ENCODE assay signal across 7 cellular contexts in genomic region chr3:115518100-115518852, GRCh38.
A peak's percentile ranks its signal among the peaks of the same experiment; 100 is the strongest.
DNase-seq lines count a peak whose midpoint lies in the region; ATAC-seq and TF ChIP-seq lines count a peak whose summit lies in the region.

No MANE protein-coding gene starts in this region.

- TF ChIP-seq CTCF in type B pancreatic cell (conservative IDR thresholded peaks at IDR 0.05): no peak

- H3K27ac Mint-ChIP-seq in type B pancreatic cell: peak overlapping the region; percentile 7
- H3K27ac Mint-ChIP-seq in activated naive CD8-positive, alpha-beta T cell treated with anti-CD3 and anti-CD28 coated beads, Interleukin-2, amount 50 U/mL, for 24 hours: no peak overlapping the region

- H3K36me3 Mint-ChIP-seq in type B pancreatic cell: no peaks in the 10 kb centered on the region
- H3K36me3 Mint-ChIP-seq in activated naive CD8-positive, alpha-beta T cell treated with anti-CD3 and anti-CD28 coated beads, Interleukin-2, amount 50 U/mL, for 24 hours (ENCODE audit: low read depth): no peaks in the 10 kb centered on the region

- H3K9me3 Mint-ChIP-seq in type B pancreatic cell: peaks cover 4% of the 10 kb centered on the region
- no peaks in the 10 kb centered on the region for H3K9me3 Mint-ChIP-seq in activated naive CD8-positive, alpha-beta T cell treated with anti-CD3 and anti-CD28 coated beads, Interleukin-2, amount 50 U/mL, for 24 hours

- peak overlapping the region; percentile 41 for H3K27ac ChIP-seq in angular gyrus (ENCODE audit: low read depth, low read length)

- H3K4me3 Mint-ChIP-seq in type B pancreatic cell: peak overlapping the region; percentile 6
- no peak overlapping the region for H3K4me3 Mint-ChIP-seq in activated naive CD8-positive, alpha-beta T cell treated with anti-CD3 and anti-CD28 coated beads, Interleukin-2, amount 50 U/mL, for 24 hours

- DNase-seq in HT1080 (ENCODE audit: low read depth): peak; percentile 92
- peak; percentile 66 for DNase-seq in iPS-NIHi11 (ENCODE audit: low spot score)
- no peak for DNase-seq in type B pancreatic cell (ENCODE audit: extremely low spot score, unreplicated experiment)
- no peak for DNase-seq in activated naive CD8-positive, alpha-beta T cell treated with anti-CD3 and anti-CD28 coated beads, Interleukin-2, amount 50 U/mL, for 24 hours
- no peak for DNase-seq in effector CD4-positive, alpha-beta T cell

- peaks cover 4% of the 10 kb centered on the region for H3K27me3 Mint-ChIP-seq in type B pancreatic cell
- peaks cover 8% of the 10 kb centered on the region for H3K27me3 Mint-ChIP-seq in activated naive CD8-positive, alpha-beta T cell treated with anti-CD3 and anti-CD28 coated beads, Interleukin-2, amount 50 U/mL, for 24 hours

- H3K4me1 Mint-ChIP-seq in type B pancreatic cell (ENCODE audit: unreplicated experiment): peaks cover 22% of the 10 kb centered on the region
- H3K4me1 Mint-ChIP-seq in activated naive CD8-positive, alpha-beta T cell treated with anti-CD3 and anti-CD28 coated beads, Interleukin-2, amount 50 U/mL, for 24 hours: peaks cover 5% of the 10 kb centered on the region

- ATAC-seq in activated naive CD8-positive, alpha-beta T cell treated with anti-CD3 and anti-CD28 coated beads, Interleukin-2, amount 50 U/mL, for 24 hours: no peak
- ATAC-seq in HG02763 (IDR thresholded peaks at IDR 0.05; ENCODE audit: unreplicated experiment): no peak

Comparison
In these comparisons a context has a peak if more than half of its experiments do, and no peak if none do; other contexts are left out.
1. DNase-seq: peak in HT1080 (single experiment) and iPS-NIHi11 (single experiment); none in type B pancreatic cell (single experiment), activated naive CD8-positive, alpha-beta T cell treated with anti-CD3 and anti-CD28 coated beads, Interleukin-2, amount 50 U/mL, for 24 hours (single experiment) and effector CD4-positive, alpha-beta T cell (single experiment).